20 cellular contexts compared by ENCODE assay signal in genomic region chr9:72982161-72982799, GRCh38. TPM values are rescaled to one million over a fixed set of nuclear protein-coding genes. Genes with fewer than 3 reads are reported as not detected.
DNase-seq lines count a peak whose midpoint lies in the region; ATAC-seq and TF ChIP-seq lines count a peak whose summit lies in the region.
"Had no signal": no experiment of that assay in that cellular context is flagged by ENCODE, and none has a peak within 500 bp of the region (broad histone marks: within the 10 kb centered on the region; RNA-seq: fewer than 3 reads in every experiment).

No MANE protein-coding gene starts in this region.

- peaks cover 1% of the 10 kb centered on the region for H3K36me3 Mint-ChIP-seq in progenitor cell of endocrine pancreas (ENCODE audit: insufficient read depth)
- H3K36me3 Mint-ChIP-seq: natural killer cell treated with Interleukin-12 subunit alpha and Interleukin-12 subunit beta and Interleukin-15 and Interleukin-18, amount 100 ng/mL, for 72 hours had no signal

- H3K27me3 ChIP-seq in RWPE2 (ENCODE audit: insufficient read depth, poor library complexity, severe bottlenecking) (no peaks in the 10 kb centered on the region), foreskin keratinocyte (no peaks in the 10 kb centered on the region), heart right ventricle (no peaks in the 10 kb centered on the region)
- H3K27me3 ChIP-seq: upper lobe of right lung had no signal

- no peaks in the 10 kb centered on the region for H3K9me3 ChIP-seq in RWPE2 (ENCODE audit: severe bottlenecking)
- H3K9me3 ChIP-seq in heart right ventricle = no peaks in the 10 kb centered on the region
- H3K9me3 ChIP-seq: upper lobe of right lung had no signal

- H3K27ac Mint-ChIP-seq in progenitor cell of endocrine pancreas = peak overlapping the region; percentile 98
- H3K27ac Mint-ChIP-seq: B cell; natural killer cell treated with Interleukin-12 subunit alpha and Interleukin-12 subunit beta and Interleukin-15 and Interleukin-18, amount 100 ng/mL, for 72 hours; stimulated activated naive CD8-positive, alpha-beta T cell treated with anti-CD3 and anti-CD28 coated beads, Interleukin-15, Interleukin-2, amounts not matched to agents 100 ng/mL and 50 ng/mL, for 24 hours had no signal

- H3K27ac ChIP-seq in RWPE2 (ENCODE audit: poor library complexity, severe bottlenecking) (peak overlapping the region; percentile 12), foreskin keratinocyte (no peak overlapping the region), heart right ventricle (no peak overlapping the region)
- H3K27ac ChIP-seq: skin epidermis, upper lobe of right lung had no signal

- TF ChIP-seq CTCF in RWPE2 (IDR thresholded peaks at IDR 0.05; ENCODE audit: poor library complexity, severe bottlenecking) (no peak), foreskin keratinocyte (conservative IDR thresholded peaks at IDR 0.05) (no peak), progenitor cell of endocrine pancreas (IDR thresholded peaks at IDR 0.05; ENCODE audit: unreplicated experiment) (no peak), heart right ventricle (IDR thresholded peaks at IDR 0.05) (no peak)

- H3K4me1 ChIP-seq in RWPE2 (ENCODE audit: insufficient read depth, poor library complexity, severe bottlenecking) = peaks cover 50% of the 10 kb centered on the region
- H3K4me1 ChIP-seq in foreskin keratinocyte = peaks cover 41% of the 10 kb centered on the region
- H3K4me1 ChIP-seq in heart right ventricle = peaks cover 0 to 8% (median 0%) of the 10 kb centered on the region in 9 donors
- H3K4me1 ChIP-seq: upper lobe of right lung had no signal

- no peaks in the 10 kb centered on the region for H3K27me3 Mint-ChIP-seq in progenitor cell of endocrine pancreas
- H3K27me3 Mint-ChIP-seq: B cell had no signal

- peak; percentile 7 for DNase-seq in GM03348 (ENCODE audit: low spot score)
- no peak for DNase-seq in RWPE2 (ENCODE audit: low spot score)
- peak in 1 of 2 donors; percentile 36 for DNase-seq in foreskin keratinocyte
- DNase-seq in progenitor cell of endocrine pancreas (ENCODE audit: low spot score, unreplicated experiment) = no peak
- no peak for DNase-seq in heart right ventricle
- DNase-seq in T-helper 1 cell = no peak
- DNase-seq: activated CD8-positive, alpha-beta memory T cell treated with anti-CD3 and anti-CD28 coated beads, Interleukin-2, amount 50 U/mL, for 48 hours; foreskin melanocyte; hypothalamus; KBM-7; NCI-H2171; Right ventricle myocardium superior; stimulated activated CD4-positive, alpha-beta T cell treated with anti-CD3 and anti-CD28 coated beads, Interleukin-2, amount 100 ng/mL, for 48 hours; upper lobe of right lung had no signal

- H3K4me1 Mint-ChIP-seq in progenitor cell of endocrine pancreas (ENCODE audit: low read depth) = peaks cover 44% of the 10 kb centered on the region
- H3K4me1 Mint-ChIP-seq: B cell had no signal

- H3K36me3 ChIP-seq in RWPE2 (ENCODE audit: low read depth) (no peaks in the 10 kb centered on the region), heart right ventricle (no peaks in the 10 kb centered on the region)
- H3K36me3 ChIP-seq: upper lobe of right lung had no signal

- peaks cover 7% of the 10 kb centered on the region for H3K9me3 Mint-ChIP-seq in progenitor cell of endocrine pancreas (ENCODE audit: low read depth)
- H3K9me3 Mint-ChIP-seq: natural killer cell treated with Interleukin-12 subunit alpha and Interleukin-12 subunit beta and Interleukin-15 and Interleukin-18, amount 100 ng/mL, for 72 hours; stimulated activated naive CD8-positive, alpha-beta T cell treated with anti-CD3 and anti-CD28 coated beads, Interleukin-15, Interleukin-2, amounts not matched to agents 100 ng/mL and 50 ng/mL, for 24 hours had no signal

- intact Hi-C loops in heart right ventricle (cut with DNase I) = no loop called here

- WGBS in heart right ventricle, 2 donors = 90 to 91% methylated on average over 5 of the region's 5 CpGs

- H3K4me3 ChIP-seq in RWPE2 (ENCODE audit: severe bottlenecking) (no peak overlapping the region), heart right ventricle (no peak overlapping the region)
- H3K4me3 ChIP-seq: skin epidermis, upper lobe of right lung had no signal

- no peak overlapping the region for H3K4me3 Mint-ChIP-seq in progenitor cell of endocrine pancreas (ENCODE audit: low read depth)
- H3K4me3 Mint-ChIP-seq: B cell; natural killer cell treated with Interleukin-12 subunit alpha and Interleukin-12 subunit beta and Interleukin-15 and Interleukin-18, amount 100 ng/mL, for 72 hours; stimulated activated naive CD8-positive, alpha-beta T cell treated with anti-CD3 and anti-CD28 coated beads, Interleukin-15, Interleukin-2, amounts not matched to agents 100 ng/mL and 50 ng/mL, for 24 hours had no signal

- ATAC-seq in RWPE2 (ENCODE audit: low read depth) = peak; percentile 33; the same call in 2 of the 3 replicates
- peak; percentile 68 for ATAC-seq in foreskin keratinocyte
- no peak for ATAC-seq in GM21515 (IDR thresholded peaks at IDR 0.05; ENCODE audit: unreplicated experiment)
- ATAC-seq in HG03159 (IDR thresholded peaks at IDR 0.05; ENCODE audit: unreplicated experiment) = no peak
- no peak for ATAC-seq in heart right ventricle
- ATAC-seq: natural killer cell treated with Interleukin-12 subunit alpha and Interleukin-12 subunit beta and Interleukin-15 and Interleukin-18, amount 100 ng/mL, for 72 hours had no signal

RNA-seq across cellular contexts. Expression of gene ALDH1A1, which starts 29.4 kb away (rescaled TPM):
- total RNA-seq in foreskin keratinocyte (1.4 TPM in 1 of 2 replicates, not detected in the other), progenitor cell of endocrine pancreas (188 and 219 TPM in 2 replicates), heart right ventricle (10 to 100 TPM in 6 of 10 donors, 1 to 10 TPM in 4; 5.6 to 21.7 (median 11.1) TPM)
- polyA plus RNA-seq in foreskin keratinocyte (0.02 and 0.94 TPM in 2 replicates), heart right ventricle (10 to 100 TPM in 1 of 2 donors, 1 to 10 TPM in 1; 4.3 to 32.8 TPM)
- total RNA-seq: B cell; natural killer cell treated with Interleukin-12 subunit alpha and Interleukin-12 subunit beta and Interleukin-15 and Interleukin-18, amount 100 ng/mL, for 72 hours had no signal

Comparison
In these comparisons a context has a peak if more than half of its experiments do, and no peak if none do; other contexts are left out.
1. ATAC-seq: peak in RWPE2 (single experiment) and foreskin keratinocyte (single experiment); none in GM21515 (single experiment), HG03159 (single experiment) and heart right ventricle (0 of 8).